Comparison of ENCODE assay signal across 8 cellular contexts in the genomic region with DNA sequence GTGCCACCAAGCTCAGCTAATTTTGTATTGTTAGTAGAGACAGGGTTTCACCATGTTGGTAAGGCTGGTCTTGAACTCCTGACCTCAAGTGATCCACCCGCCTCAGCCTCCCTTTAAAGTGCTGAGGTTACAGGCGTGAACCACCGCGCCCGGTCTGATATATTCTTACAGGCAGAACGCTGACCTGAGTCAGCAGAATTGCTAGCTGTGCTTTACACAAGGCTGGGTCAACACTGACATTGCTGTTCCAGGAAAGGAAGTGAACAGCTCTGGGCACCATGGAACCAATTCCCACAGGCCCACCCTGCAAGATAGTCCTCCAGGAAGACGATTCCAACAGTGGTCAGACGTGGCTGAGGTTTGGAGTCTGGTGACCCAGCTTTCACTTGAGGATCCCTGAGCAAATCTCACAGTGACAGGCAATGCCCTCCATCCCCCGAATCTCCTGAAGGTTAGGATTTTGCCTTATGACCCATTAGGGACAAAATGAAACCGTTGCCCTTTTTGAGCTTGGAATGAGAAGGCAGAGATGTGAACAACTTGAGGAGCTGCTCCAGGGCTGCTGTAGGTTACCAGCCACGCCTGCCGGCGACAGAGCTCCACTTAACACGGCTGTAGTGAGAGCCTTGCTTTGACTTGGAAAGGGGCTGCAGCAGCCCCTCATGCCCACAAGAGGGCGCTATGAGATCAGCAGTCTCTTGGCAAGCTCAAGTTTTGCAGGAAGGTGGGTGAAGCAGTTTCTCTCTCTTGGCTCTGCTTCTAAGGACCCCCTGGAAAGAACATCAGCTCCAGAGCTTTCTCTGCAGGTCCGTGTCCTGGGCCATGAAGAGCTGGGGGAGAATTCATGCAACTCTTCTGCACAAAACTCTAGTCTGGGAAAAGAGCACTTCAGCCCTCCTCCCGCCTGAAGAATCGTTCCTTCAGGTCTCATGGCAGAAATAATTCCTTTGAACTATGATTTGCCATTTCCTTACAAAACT.
A peak's percentile ranks its signal among the peaks of the same experiment; 100 is the strongest.
DNase-seq lines count a peak whose midpoint lies in the region; TF ChIP-seq lines count a peak whose summit lies in the region.

No MANE protein-coding gene starts in this region.

- in situ Hi-C loops in GM13977 (cut with MboI; ENCODE audit: low pct_unique_long_range_greater_than_20kb, low sequenced_read_pairs, unreplicated experiment), result loop anchor here (10.0 kb wide), 1 partner anchor 105 kb away; no protein-coding TSS in a partner anchor

- no peaks in the 10 kb centered on the region for H3K27me3 ChIP-seq in NT2/D1 (ENCODE audit: insufficient read depth, insufficient read length)

- DNase-seq in GM13977 (ENCODE audit: low spot score) (peak; percentile 83), HuH-7.5 (ENCODE audit: low spot score) (peak; percentile 61), NT2/D1 (ENCODE audit: low read depth, low spot score) (peak; percentile 82), epithelial cell of prostate (ENCODE audit: low read depth, low spot score) (no peak), mucosa of gallbladder (ENCODE audit: low spot score) (peak; percentile 76)
- peak; percentile 49 for DNase-seq in activated CD8-positive, alpha-beta memory T cell treated with anti-CD3 and anti-CD28 coated beads, Interleukin-2, amount 50 U/mL, for 4 hours
- DNase-seq in stimulated activated CD8-positive, alpha-beta memory T cell treated with anti-CD3 and anti-CD28 coated beads, Interleukin-4, amount 100 ng/mL, for 24 hours (ENCODE audit: low read depth), result peak; percentile 37

- peaks cover 50% of the 10 kb centered on the region for H3K36me3 ChIP-seq in NT2/D1 (ENCODE audit: insufficient read depth, insufficient read length, low read length)

- H3K27ac ChIP-seq in 22Rv1, result no peak overlapping the region
- H3K27ac ChIP-seq in epithelial cell of prostate, result peak overlapping the region; percentile 93

- H3K9ac ChIP-seq in NT2/D1 (ENCODE audit: insufficient read length, low read depth), result peak overlapping the region; percentile 12

- H3K4me1 ChIP-seq in NT2/D1 (ENCODE audit: insufficient read depth, insufficient read length), result peaks cover 15% of the 10 kb centered on the region

- TF ChIP-seq CTCF in 22Rv1 (IDR thresholded peaks at IDR 0.05), result peak; percentile 98
- peak; percentile 97 for TF ChIP-seq CTCF in GM13977 (IDR thresholded peaks at IDR 0.05; ENCODE audit: extremely low read depth, insufficient read depth, missing control alignments)

- peaks cover 5% of the 10 kb centered on the region; the same call in 1 of the 2 replicates for H3K9me3 ChIP-seq in NT2/D1 (ENCODE audit: insufficient read depth, low read length)

- no peak overlapping the region for H3K4me3 ChIP-seq in NT2/D1 (ENCODE audit: insufficient read length, low read depth)
